In genomic region chr3:195405646-195406045, GRCh38 we compare ENCODE assay signal across 28 cellular contexts.
"Had no signal": no experiment of that assay in that cellular context is flagged by ENCODE, and none has a peak within 500 bp of the region (broad histone marks: within the 10 kb centered on the region; RNA-seq: fewer than 3 reads in every experiment).

No MANE protein-coding gene starts in this region.

- H3K27me3 ChIP-seq: ascending aorta, heart right ventricle, left lung, vagina had no signal

- H3K4me3 ChIP-seq: ascending aorta, coronary artery, heart right ventricle, left lung, lung, skin epidermis, vagina had no signal

- H3K4me3 Mint-ChIP-seq: activated CD4-positive, alpha-beta T cell treated with anti-CD3 and anti-CD28 coated beads, Interleukin-2, amount 10 ng/mL, durations not matched to agents 7 days and 5 days; activated naive CD4-positive, alpha-beta T cell treated with anti-CD3 and anti-CD28 coated beads for 36 hours; activated naive CD8-positive, alpha-beta T cell treated with anti-CD3 and anti-CD28 coated beads, Interleukin-2, amount 10 ng/mL, durations not matched to agents 7 days and 5 days; brain; effector memory CD8-positive, alpha-beta T cell; nephron; stimulated activated naive CD8-positive, alpha-beta T cell treated with anti-CD3 and anti-CD28 coated beads, Interleukin-15, Interleukin-2, amounts not matched to agents 100 ng/mL and 50 ng/mL, for 24 hours; T-helper 1 cell treated with Interleukin-12 subunit alpha and Interleukin-12 subunit beta and Interleukin-4 antibody, amounts not matched to agents 30 μg/mL and 1 μg/mL, for 36 hours; type B pancreatic cell had no signal

- H3K27ac ChIP-seq: ascending aorta, coronary artery, heart right ventricle, left lung, skin epidermis, vagina had no signal

- H3K27ac Mint-ChIP-seq: activated CD4-positive, alpha-beta T cell treated with anti-CD3 and anti-CD28 coated beads, Interleukin-2, amount 10 ng/mL, durations not matched to agents 7 days and 5 days; activated naive CD4-positive, alpha-beta T cell treated with anti-CD3 and anti-CD28 coated beads for 36 hours; activated naive CD8-positive, alpha-beta T cell treated with anti-CD3 and anti-CD28 coated beads, Interleukin-2, amount 10 ng/mL, durations not matched to agents 7 days and 5 days; brain; nephron; progenitor cell of endocrine pancreas; stimulated activated naive CD8-positive, alpha-beta T cell treated with anti-CD3 and anti-CD28 coated beads, Interleukin-15, Interleukin-2, amounts not matched to agents 100 ng/mL and 50 ng/mL, for 24 hours; T-helper 1 cell treated with Interleukin-12 subunit alpha and Interleukin-12 subunit beta and Interleukin-4 antibody, amounts not matched to agents 30 μg/mL and 1 μg/mL, for 36 hours; type B pancreatic cell had no signal

- H3K4me1 Mint-ChIP-seq: nephron had no signal

- H3K4me1 ChIP-seq: ascending aorta had no signal

- ATAC-seq: effector memory CD8-positive, alpha-beta T cell; esophagus mucosa; heart right ventricle; left lung; sciatic nerve had no signal

- H3K27me3 Mint-ChIP-seq: activated CD4-positive, alpha-beta T cell treated with anti-CD3 and anti-CD28 coated beads, Interleukin-2, amount 10 ng/mL, durations not matched to agents 7 days and 5 days; activated naive CD8-positive, alpha-beta T cell treated with anti-CD3 and anti-CD28 coated beads, Interleukin-2, amount 10 ng/mL, durations not matched to agents 7 days and 5 days; brain; effector memory CD8-positive, alpha-beta T cell; progenitor cell of endocrine pancreas; stimulated activated naive CD8-positive, alpha-beta T cell treated with anti-CD3 and anti-CD28 coated beads, Interleukin-15, Interleukin-2, amounts not matched to agents 100 ng/mL and 50 ng/mL, for 24 hours; type B pancreatic cell had no signal

- DNase-seq: activated CD4-positive, alpha-beta T cell treated with anti-CD3 and anti-CD28 coated beads for 1 hour; activated CD4-positive, alpha-beta T cell treated with anti-CD3 and anti-CD28 coated beads, Interleukin-2, amount 10 ng/mL, durations not matched to agents 7 days and 5 days; activated effector memory CD4-positive, alpha-beta T cell treated with Interleukin-2 at 50 U/mL for 16 hours; activated naive CD4-positive, alpha-beta T cell treated with anti-CD3 and anti-CD28 coated beads for 36 hours; activated naive CD8-positive, alpha-beta T cell treated with anti-CD3 and anti-CD28 coated beads, Interleukin-2, amount 10 ng/mL, durations not matched to agents 7 days and 5 days; effector memory CD8-positive, alpha-beta T cell; foreskin fibroblast; heart right ventricle; left lung; mesendoderm; retina; stimulated activated CD4-positive, alpha-beta T cell treated with anti-CD3 and anti-CD28 coated beads, Interleukin-12 subunit alpha, Interleukin-12 subunit beta, amount 100 ng/mL, for 4 hours; stimulated activated CD4-positive, alpha-beta T cell treated with anti-CD3 and anti-CD28 coated beads, Interleukin-4, amount 100 ng/mL, for 1 hour; SW 1271; T-helper 9 cell had no signal

- H3K9me3 Mint-ChIP-seq: activated naive CD4-positive, alpha-beta T cell treated with anti-CD3 and anti-CD28 coated beads for 36 hours; effector memory CD8-positive, alpha-beta T cell had no signal
